In genomic region chr6:31701666-31702420, GRCh38 we compare ENCODE assay signal across 8 cellular contexts. TPM values are rescaled to one million over a fixed set of nuclear protein-coding genes. Genes with fewer than 3 reads are reported as not detected.
DNase-seq lines count a peak whose midpoint lies in the region; ATAC-seq and TF ChIP-seq lines count a peak whose summit lies in the region.

No MANE protein-coding gene starts in this region.

- no peak for DNase-seq in GM06990 (ENCODE audit: extremely low read depth, insufficient read length)
- DNase-seq in NCI-H69 (lab: John Stamatoyannopoulos, UW): peak; percentile 77
- DNase-seq in colonic mucosa: no peak
- no peak for DNase-seq in mesothelial cell of epicardium (ENCODE audit: low spot score in 2 of 2, unreplicated experiment in 2 of 2)
- no peak for DNase-seq in KBM-7
- DNase-seq in nucleus accumbens (lab: John Stamatoyannopoulos, UW): no peak
- no peak for DNase-seq in activated gamma-delta T cell treated with Interleukin-2 at 50 U/mL for 16 hours

- H3K27me3 Mint-ChIP-seq in mesothelial cell of epicardium (ENCODE audit: low read depth): no peaks in the 10 kb centered on the region

- in situ Hi-C loops in KBM-7 (cut with MboI; ENCODE audit: low pct_unique_long_range_greater_than_20kb, low sequenced_read_pairs): no loop called here

- peaks cover 26% of the 10 kb centered on the region for H3K4me1 Mint-ChIP-seq in mesothelial cell of epicardium

- peaks cover 12% of the 10 kb centered on the region for H3K4me1 ChIP-seq in colonic mucosa

- no peak for TF ChIP-seq CTCF in GM06990 (IDR thresholded peaks at IDR 0.05; ENCODE audit: insufficient read depth, low read length, poor library complexity, severe bottlenecking)
- no peak for TF ChIP-seq CTCF in colonic mucosa (IDR thresholded peaks at IDR 0.05)
- TF ChIP-seq CTCF in mesothelial cell of epicardium (IDR thresholded peaks at IDR 0.05; ENCODE audit: unreplicated experiment): no peak

- ATAC-seq in GM18907 (IDR thresholded peaks at IDR 0.05; ENCODE audit: unreplicated experiment): no peak

- peaks cover 6% of the 10 kb centered on the region for H3K36me3 Mint-ChIP-seq in mesothelial cell of epicardium

- H3K36me3 ChIP-seq in GM06990 (ENCODE audit: control insufficient read depth, insufficient read depth, low read length) (peaks cover 2% of the 10 kb centered on the region), colonic mucosa (no peaks in the 10 kb centered on the region)

- H3K4me3 ChIP-seq in GM06990 (replicated peaks; ENCODE audit: low read depth, low read length): peak overlapping the region; percentile 94
- peak overlapping the region; percentile 48 for H3K4me3 ChIP-seq in colonic mucosa

- H3K9me3 ChIP-seq in colonic mucosa: no peaks in the 10 kb centered on the region

- peak overlapping the region; percentile 91 to 99 for H3K9ac ChIP-seq in colonic mucosa (ENCODE audit: low read depth in 2 of 2, low read length in 2 of 2)

- H3K27ac Mint-ChIP-seq in mesothelial cell of epicardium: peak overlapping the region; percentile 99

- intact Hi-C loops in colonic mucosa (cut with DNase I): loop anchor here (5.0 kb wide), 1 partner anchor 35 kb away; the partner anchor contains the start of gene CLIC1

- H3K27me3 ChIP-seq in GM06990 (replicated peaks; ENCODE audit: control insufficient read depth, insufficient read depth, low read length) (no peaks in the 10 kb centered on the region), colonic mucosa (no peaks in the 10 kb centered on the region)

- peak overlapping the region; percentile 97 for H3K4me3 Mint-ChIP-seq in mesothelial cell of epicardium

- H3K27ac ChIP-seq in colonic mucosa: peak overlapping the region; percentile 95

- H3K9me3 Mint-ChIP-seq in mesothelial cell of epicardium: no peaks in the 10 kb centered on the region

RNA-seq across cellular contexts. Expression of gene ABHD16A, which starts 1.3 kb away (rescaled TPM):
- total RNA-seq in colonic mucosa (10 to 100 TPM; 56.8 to 65.2 TPM), mesothelial cell of epicardium (54.1 to 55.4 TPM (median 54.6 TPM) in 3 replicates)

RNA-seq across cellular contexts. Expression of gene LY6G6F, which starts 4.8 kb away (rescaled TPM):
- total RNA-seq in colonic mucosa (not detected), mesothelial cell of epicardium (not detected in 3 replicates)

RNA-seq across cellular contexts. Expression of gene LY6G6D, which starts 13.3 kb away (rescaled TPM):
- total RNA-seq in colonic mucosa (not detected), mesothelial cell of epicardium (0.67 to 1.8 TPM (median 0.82 TPM) in 3 replicates)

RNA-seq across cellular contexts. Expression of gene LY6G6C, which starts 19.7 kb away (rescaled TPM):
- total RNA-seq in colonic mucosa (1 to 10 TPM in 1 of 2 donors, not detected in 1; 2.3 TPM), mesothelial cell of epicardium (0.89 to 1.4 TPM (median 1.3 TPM) in 3 replicates)

RNA-seq across cellular contexts. Expression of gene LY6G5C, which starts 21.0 kb away (rescaled TPM):
- 1 to 10 TPM; 1.9 to 2.8 TPM for total RNA-seq in colonic mucosa
- total RNA-seq in mesothelial cell of epicardium: 1.5 to 2.3 TPM (median 2.3 TPM) in 3 replicates
